8 cellular contexts compared by ENCODE assay signal in genomic region chr1:228037401-228038386, GRCh38. TPM values are rescaled to one million over a fixed set of nuclear protein-coding genes. Genes with fewer than 3 reads are reported as not detected.
DNase-seq lines count a peak whose midpoint lies in the region; ATAC-seq and TF ChIP-seq lines count a peak whose summit lies in the region.

No MANE protein-coding gene starts in this region.

- H3K27me3 ChIP-seq in heart left ventricle (peaks cover 14 to 49% (median 31%) of the 10 kb centered on the region in 9 donors), brain microvascular endothelial cell (replicated peaks) (peaks cover 26% of the 10 kb centered on the region), aorta (ENCODE audit: control insufficient read depth in 1 of 2, insufficient read depth in 2 of 2, low read length in 1 of 2) (no peaks in the 10 kb centered on the region)

- intact Hi-C loops in heart left ventricle (cut with DNase I) (no loop called here), Right ventricle myocardium inferior (cut with DNase I) (no loop called here), aorta (cut with DNase I) (no loop called here)

- H3K4me1 ChIP-seq in heart left ventricle (peaks cover 0 to 10% (median 3%) of the 10 kb centered on the region in 12 donors), mesodermal cell (ENCODE audit: control insufficient read depth, insufficient read depth, low read length, poor library complexity, severe bottlenecking) (no peaks in the 10 kb centered on the region), aorta (ENCODE audit: control insufficient read depth in 1 of 2, insufficient read depth in 2 of 2, low read length in 2 of 2) (no peaks in the 10 kb centered on the region)

- H3K9me3 ChIP-seq in heart left ventricle (peaks cover 0 to 13% (median 0%) of the 10 kb centered on the region in 12 donors), mesodermal cell (ENCODE audit: control insufficient read depth, low read length) (no peaks in the 10 kb centered on the region), aorta (ENCODE audit: control insufficient read depth, low read length) (no peaks in the 10 kb centered on the region)

- in situ Hi-C loops in brain microvascular endothelial cell (cut with HindIII; ENCODE audit: low pct_ligation_motif_present, low sequenced_read_pairs) = no loop called here

- no peaks in the 10 kb centered on the region for H3K36me3 ChIP-seq in heart left ventricle
- H3K36me3 ChIP-seq in brain microvascular endothelial cell (replicated peaks) = no peaks in the 10 kb centered on the region
- no peaks in the 10 kb centered on the region for H3K36me3 ChIP-seq in mesodermal cell (ENCODE audit: control insufficient read depth, insufficient read depth, low read length)
- no peaks in the 10 kb centered on the region for H3K36me3 ChIP-seq in aorta (ENCODE audit: control insufficient read depth in 1 of 2, insufficient read depth in 2 of 2, low read length in 1 of 2)

- TF ChIP-seq POLR2A in heart left ventricle (IDR thresholded peaks at IDR 0.05) = no peak

- TF ChIP-seq CTCF in heart left ventricle (IDR thresholded peaks at IDR 0.05) (no peak), brain microvascular endothelial cell (IDR thresholded peaks at IDR 0.05; ENCODE audit: low read depth, low read length, missing control alignments) (no peak)

- DNase-seq in heart left ventricle (peak in 1 of 5 donors; percentile 54), Right ventricle myocardium inferior (ENCODE audit: missing footprints) (no peak), brain microvascular endothelial cell (peak; percentile 37), aorta (peak; percentile 44 to 68), dedifferentiated amniotic fluid mesenchymal stem cell (ENCODE audit: extremely low spot score) (no peak), NCI-H1105 (lab: John Stamatoyannopoulos, UW) (no peak)

- H3K4me3 ChIP-seq in heart left ventricle (peak overlapping the region in 9 of 12 donors; percentile 3 to 38 (median 27)), brain microvascular endothelial cell (ENCODE audit: low read depth, low read length) (no peak overlapping the region), mesodermal cell (ENCODE audit: extremely low read depth, insufficient read depth, low read length, poor library complexity, severe bottlenecking) (peak overlapping the region; percentile 19), aorta (ENCODE audit: low read length in 2 of 2) (no peak overlapping the region)

- ATAC-seq in heart left ventricle (peak in 1 of 4 donors; percentile 29), Right ventricle myocardium inferior (no peak), HG03457 (IDR thresholded peaks at IDR 0.05; ENCODE audit: unreplicated experiment) (peak; percentile 67), aorta (ENCODE audit: low FRiP score) (no peak)

- H3K27ac ChIP-seq in heart left ventricle (no peak overlapping the region), brain microvascular endothelial cell (no peak overlapping the region), mesodermal cell (ENCODE audit: low read depth, low read length, severe bottlenecking) (no peak overlapping the region), aorta (ENCODE audit: low read depth in 1 of 2, low read length in 2 of 2) (no peak overlapping the region)

- 5 to 18% (median 7%) methylated on average over 18 to 80 of the region's 80 CpGs for WGBS in heart left ventricle, 4 donors
- WGBS in mesodermal cell (ENCODE audit: insufficient coverage in 2 of 2), 2 experiments = 10 to 13% methylated on average over 68 to 71 of the region's 80 CpGs
- 12% methylated on average over 79 to 80 of the region's 80 CpGs for WGBS in aorta, 2 donors

RNA-seq across cellular contexts. Expression of gene WNT3A, which starts 30.9 kb away (rescaled TPM):
- total RNA-seq in heart left ventricle (not detected), Right ventricle myocardium inferior (not detected), aorta (not detected)
- polyA plus RNA-seq in heart left ventricle (not detected), aorta (not detected)
- 1.4 TPM for polyA plus RNA-seq in mesodermal cell (2013, experiment 1 of 2)
- 0.61 TPM for polyA plus RNA-seq in mesodermal cell (2013, experiment 2 of 2)

RNA-seq across cellular contexts. Expression of gene ARF1, which starts 44.8 kb away (rescaled TPM):
- total RNA-seq in heart left ventricle = 100 to 1,000 TPM; 271 to 451 (median 310) TPM
- 100 to 1,000 TPM; 217 to 580 TPM for polyA plus RNA-seq in heart left ventricle
- 281 TPM for total RNA-seq in Right ventricle myocardium inferior
- polyA plus RNA-seq in mesodermal cell (2013, experiment 1 of 2) = 549 TPM
- polyA plus RNA-seq in mesodermal cell (2013, experiment 2 of 2) = 481 TPM
- 100 to 1,000 TPM; 291 to 356 TPM for total RNA-seq in aorta
- polyA plus RNA-seq in aorta = 100 to 1,000 TPM; 232 to 349 TPM

Comparison
In these comparisons a context has a peak if more than half of its experiments do, and no peak if none do; other contexts are left out.
1. DNase-seq: peak in brain microvascular endothelial cell (single experiment) and aorta (2 of 2); none in Right ventricle myocardium inferior (single experiment), dedifferentiated amniotic fluid mesenchymal stem cell (single experiment) and NCI-H1105 (single experiment).
2. H3K4me3 ChIP-seq: peak in heart left ventricle (9 of 12) and mesodermal cell (single experiment); none in brain microvascular endothelial cell (single experiment) and aorta (0 of 2).